Comparison of ENCODE assay signal across 1 cellular context in genomic region chr19:38095411-38096308, GRCh38.
TF ChIP-seq lines count a peak whose summit lies in the region.

No MANE protein-coding gene starts in this region.

TF ChIP-seq in GM23338, 12 proteins besides CTCF, POLR2A, EP300 and RAD21 (continued from another document):
- TF ChIP-seq ZNF462 (CRISPR knock-in tag; IDR thresholded peaks at IDR 0.05) (no peak), ETS1 (IDR thresholded peaks at IDR 0.05) (no peak), STAT1 (IDR thresholded peaks at IDR 0.05; ENCODE audit: unreplicated experiment) (no peak), EZH2phosphoT487 (IDR thresholded peaks at IDR 0.05; ENCODE audit: unreplicated experiment) (no peak), NANOG (IDR thresholded peaks at IDR 0.05; ENCODE audit: borderline replicate concordance) (no peak), POLR2AphosphoS5 (IDR thresholded peaks at IDR 0.05; ENCODE audit: low read depth) (no peak), EZH2 (IDR thresholded peaks at IDR 0.05; ENCODE audit: low read depth, unreplicated experiment) (no peak), JUNB (IDR thresholded peaks at IDR 0.05; ENCODE audit: unreplicated experiment) (no peak), ZNF114 (CRISPR knock-in tag; IDR thresholded peaks at IDR 0.05) (no peak)
TF ChIP-seq in GM23338: peak in this region for 0.
